Comparison of ENCODE assay signal across 16 cellular contexts in the genomic region with DNA sequence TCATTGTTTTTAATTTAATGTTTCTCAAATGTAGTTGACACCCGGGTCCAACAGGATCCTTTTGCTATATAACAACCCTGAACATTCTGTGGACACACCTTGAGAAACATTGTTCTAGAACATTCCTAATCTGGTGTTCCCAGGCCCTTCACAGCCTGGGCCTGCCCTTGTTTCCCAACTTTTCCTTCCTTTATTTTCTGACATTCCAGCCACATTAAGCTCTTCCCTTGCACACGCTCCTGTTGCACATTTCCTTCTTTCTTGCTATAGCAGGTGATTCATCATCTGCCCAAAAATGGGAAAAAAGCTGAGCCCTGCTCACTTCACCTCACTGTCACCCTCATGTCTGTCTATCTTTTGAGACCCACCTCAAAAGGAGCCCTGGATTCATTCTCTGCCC.
A peak's percentile ranks its signal among the peaks of the same experiment; 100 is the strongest.
DNase-seq lines count a peak whose midpoint lies in the region; ATAC-seq lines count a peak whose summit lies in the region.
"Had no signal": no experiment of that assay in that cellular context is flagged by ENCODE, and none has a peak within 500 bp of the region (broad histone marks: within the 10 kb centered on the region; RNA-seq: fewer than 3 reads in every experiment).

No MANE protein-coding gene starts in this region.

- H3K4me2 ChIP-seq in skeletal muscle satellite cell (ENCODE audit: low read length), result no peak overlapping the region

- H3K27me3 Mint-ChIP-seq in activated naive CD4-positive, alpha-beta T cell treated with anti-CD3 and anti-CD28 coated beads, Interleukin-2, amount 50 U/mL, for 24 hours, result peaks cover 10% of the 10 kb centered on the region

- H3K9me3 ChIP-seq in skeletal muscle satellite cell (replicated peaks; ENCODE audit: low read length), result no peaks in the 10 kb centered on the region
- H3K9me3 ChIP-seq: thyroid gland had no signal

- H3K4me3 Mint-ChIP-seq in activated naive CD4-positive, alpha-beta T cell treated with anti-CD3 and anti-CD28 coated beads, Interleukin-2, amount 50 U/mL, for 24 hours, result no peak overlapping the region
- H3K4me3 Mint-ChIP-seq: B cell; dendritic cell treated with granulocyte-macrophage colony-stimulating factor and Interleukin-4, amounts not matched to agents 40 ng/mL and 50 ng/mL, for 4 days; stimulated activated naive B cell treated with anti-CD40 and anti-IgM and Interleukin-4, amounts not matched to agents 10 μg/mL and 1 μg/mL and 100 μg/mL, for 72 hours had no signal

- peak overlapping the region; percentile 41 for H3K9ac ChIP-seq in skeletal muscle satellite cell (ENCODE audit: low read depth, low read length)

- no peak for DNase-seq in activated naive CD4-positive, alpha-beta T cell treated with anti-CD3 and anti-CD28 coated beads, Interleukin-2, amount 50 U/mL, for 72 hours (ENCODE audit: low spot score in 2 of 2)
- DNase-seq in amniotic epithelial cell (ENCODE audit: low read depth) (peak; percentile 41), OCI-M1 (lab: John Stamatoyannopoulos, UW) (no peak)
- DNase-seq in stimulated activated naive CD8-positive, alpha-beta T cell treated with anti-CD3 and anti-CD28 coated beads, Interleukin-15, Interleukin-2, amounts not matched to agents 100 U/mL and 50 U/mL, for 24 hours, result no peak
- DNase-seq: activated CD4-positive, alpha-beta T cell treated with anti-CD3 and anti-CD28 coated beads, Interleukin-2, amount 50 U/mL, for 1 hour; kidney; stimulated activated CD4-positive, alpha-beta T cell treated with anti-CD3 and anti-CD28 coated beads, Interleukin-2, amount 100 ng/mL, for 48 hours; stimulated activated naive B cell treated with anti-CD40 and anti-IgM and Interleukin-4, amounts not matched to agents 10 μg/mL and 1 μg/mL and 100 μg/mL, for 72 hours; thyroid gland had no signal

- H3K9me3 Mint-ChIP-seq in activated naive CD4-positive, alpha-beta T cell treated with anti-CD3 and anti-CD28 coated beads, Interleukin-2, amount 50 U/mL, for 24 hours, result no peaks in the 10 kb centered on the region
- no peaks in the 10 kb centered on the region for H3K9me3 Mint-ChIP-seq in activated naive CD4-positive, alpha-beta T cell treated with anti-CD3 and anti-CD28 coated beads, Interleukin-2, amount 50 U/mL, for 72 hours
- H3K9me3 Mint-ChIP-seq: dendritic cell treated with granulocyte-macrophage colony-stimulating factor and Interleukin-4, amounts not matched to agents 40 ng/mL and 50 ng/mL, for 4 days; stimulated activated naive B cell treated with anti-CD40 and anti-IgM and Interleukin-4, amounts not matched to agents 10 μg/mL and 1 μg/mL and 100 μg/mL, for 72 hours had no signal

- no peaks in the 10 kb centered on the region for H3K36me3 ChIP-seq in skeletal muscle satellite cell (ENCODE audit: insufficient read depth, low read length)
- H3K36me3 ChIP-seq: thyroid gland had no signal

- no peaks in the 10 kb centered on the region for H3K4me1 Mint-ChIP-seq in activated naive CD4-positive, alpha-beta T cell treated with anti-CD3 and anti-CD28 coated beads, Interleukin-2, amount 50 U/mL, for 24 hours
- H3K4me1 Mint-ChIP-seq: B cell; stimulated activated naive B cell treated with anti-CD40 and anti-IgM and Interleukin-4, amounts not matched to agents 10 μg/mL and 1 μg/mL and 100 μg/mL, for 72 hours had no signal

- peaks cover 22% of the 10 kb centered on the region for H3K4me1 ChIP-seq in skeletal muscle satellite cell (ENCODE audit: control insufficient read depth, insufficient read depth, low read length)
- H3K4me1 ChIP-seq: thyroid gland had no signal

- H3K27me3 ChIP-seq in skeletal muscle satellite cell (ENCODE audit: control insufficient read depth, insufficient read depth, low read length), result no peaks in the 10 kb centered on the region
- H3K27me3 ChIP-seq: thyroid gland had no signal

- ATAC-seq in activated naive CD4-positive, alpha-beta T cell treated with anti-CD3 and anti-CD28 coated beads, Interleukin-2, amount 50 U/mL, for 72 hours, result no peak
- peak; percentile 22 for ATAC-seq in esophagus mucosa
- no peak for ATAC-seq in stimulated activated naive CD8-positive, alpha-beta T cell treated with anti-CD3 and anti-CD28 coated beads, Interleukin-15, Interleukin-2, amounts not matched to agents 100 U/mL and 50 U/mL, for 24 hours
- no peak for ATAC-seq in HG03432 (IDR thresholded peaks at IDR 0.05; ENCODE audit: unreplicated experiment)
- ATAC-seq: stimulated activated naive B cell treated with anti-CD40 and anti-IgM and Interleukin-4, amounts not matched to agents 10 μg/mL and 1 μg/mL and 100 μg/mL, for 72 hours had no signal

- H3K36me3 Mint-ChIP-seq in activated naive CD4-positive, alpha-beta T cell treated with anti-CD3 and anti-CD28 coated beads, Interleukin-2, amount 50 U/mL, for 24 hours, result no peaks in the 10 kb centered on the region
- H3K36me3 Mint-ChIP-seq in activated naive CD4-positive, alpha-beta T cell treated with anti-CD3 and anti-CD28 coated beads, Interleukin-2, amount 50 U/mL, for 72 hours, result no peaks in the 10 kb centered on the region

- no peak overlapping the region for H3K4me3 ChIP-seq in skeletal muscle satellite cell (ENCODE audit: low read length)
- H3K4me3 ChIP-seq: lung, thyroid gland had no signal

- peak overlapping the region; percentile 75 for H3K27ac Mint-ChIP-seq in activated naive CD4-positive, alpha-beta T cell treated with anti-CD3 and anti-CD28 coated beads, Interleukin-2, amount 50 U/mL, for 24 hours
- no peak overlapping the region for H3K27ac Mint-ChIP-seq in activated naive CD4-positive, alpha-beta T cell treated with anti-CD3 and anti-CD28 coated beads, Interleukin-2, amount 50 U/mL, for 72 hours
- H3K27ac Mint-ChIP-seq: B cell; dendritic cell treated with granulocyte-macrophage colony-stimulating factor and Interleukin-4, amounts not matched to agents 40 ng/mL and 50 ng/mL, for 4 days; stimulated activated naive B cell treated with anti-CD40 and anti-IgM and Interleukin-4, amounts not matched to agents 10 μg/mL and 1 μg/mL and 100 μg/mL, for 72 hours had no signal
